In the genomic region with DNA sequence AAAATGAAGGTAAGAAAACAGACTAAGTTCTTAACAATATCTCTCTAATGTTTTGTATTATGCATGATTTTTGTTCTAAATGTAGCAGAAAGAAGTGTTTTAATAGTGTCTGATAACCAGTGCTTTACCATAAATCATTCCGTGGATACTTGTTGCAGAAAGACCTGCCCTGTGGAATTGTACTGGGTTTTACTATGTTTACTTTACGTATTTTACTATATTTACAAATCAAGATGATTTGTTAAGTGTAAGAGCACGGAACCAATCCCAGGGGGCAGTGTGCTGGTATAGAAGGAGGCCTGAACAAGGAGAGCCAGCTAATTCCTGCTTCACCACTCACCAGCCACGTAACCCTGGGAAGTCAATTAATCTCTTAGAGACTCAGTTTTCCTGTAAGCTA, we compare ENCODE assay signal across 9 cellular contexts. TPM values are rescaled to one million over a fixed set of nuclear protein-coding genes. Genes with fewer than 3 reads are reported as not detected.
DNase-seq lines count a peak whose midpoint lies in the region; ATAC-seq, FAIRE-seq and TF ChIP-seq lines count a peak whose summit lies in the region.
"Had no signal": no experiment of that assay in that cellular context is flagged by ENCODE, and none has a peak within 500 bp of the region (broad histone marks: within the 10 kb centered on the region; RNA-seq: fewer than 3 reads in every experiment).

No MANE protein-coding gene starts in this region.

- TF ChIP-seq RAD21 in HepG2 (CRISPR knock-in tag; IDR thresholded peaks at IDR 0.05), result no peak

- peak; percentile 83 for ATAC-seq in HepG2
- no peak for ATAC-seq in GM21423 (IDR thresholded peaks at IDR 0.05; ENCODE audit: unreplicated experiment)
- ATAC-seq in stimulated activated effector memory CD8-positive, alpha-beta T cell treated with anti-CD3 and anti-CD28 coated beads, Interleukin-12 subunit alpha, Interleukin-12 subunit beta, amount 100 ng/mL, for 72 hours, result no peak

- H3K4me3 ChIP-seq in MG63 (no peak overlapping the region), WERI-Rb-1 (ENCODE audit: low read depth, low read length) (no peak overlapping the region), HepG2 (replicated peaks in 1 of 3; ENCODE audit: insufficient read depth in 1 of 3, low read depth in 2 of 3, low read length in 3 of 3) (no peak overlapping the region), uterus (no peak overlapping the region)

- no peak for TF ChIP-seq POLR2A in HepG2 (IDR thresholded peaks at IDR 0.05; ENCODE audit: insufficient read depth in 1 of 2, low read depth in 2 of 2, low read length in 2 of 2)
- TF ChIP-seq POLR2A in uterus (IDR thresholded peaks at IDR 0.05), result no peak

- no peak overlapping the region for H3K27ac ChIP-seq in WERI-Rb-1
- no peak overlapping the region for H3K27ac ChIP-seq in HepG2 (ENCODE audit: extremely low read length, insufficient read depth, low read length)
- H3K27ac ChIP-seq in uterus, result no peak overlapping the region

- POLR2A ChIA-PET in HepG2 (lab: Yijun Ruan, JAX), result interaction anchor here (0.9 to 1.4 kb wide), 2 partner anchors 10 to 30 kb away, joined by 3 to 6 read pairs; a partner anchor contains a TSS

- in situ Hi-C loops in HepG2 (cut with HindIII; ENCODE audit: extremely low pct_ligation_motif_present, low pct_unique_long_range_greater_than_20kb), result no loop called here

- H3K9ac ChIP-seq in HepG2 (ENCODE audit: insufficient read depth, low read depth, low read length), result no peak overlapping the region

- no peak overlapping the region for H2AFZ ChIP-seq in HepG2 (ENCODE audit: low read length)

- no peaks in the 10 kb centered on the region for H3K9me3 ChIP-seq in MG63
- H3K9me3 ChIP-seq in WERI-Rb-1 (ENCODE audit: severe bottlenecking), result no peaks in the 10 kb centered on the region
- no peaks in the 10 kb centered on the region for H3K9me3 ChIP-seq in HepG2 (ENCODE audit: low read length)
- H3K9me3 ChIP-seq in uterus, result no peaks in the 10 kb centered on the region

- peak; percentile 61 for TF ChIP-seq CTCF in WERI-Rb-1 (IDR thresholded peaks at IDR 0.05; ENCODE audit: low read depth, low read length)
- peak; percentile 31 for TF ChIP-seq CTCF in HepG2 (CRISPR knock-in tag; IDR thresholded peaks at IDR 0.05)
- TF ChIP-seq CTCF in uterus (IDR thresholded peaks at IDR 0.05), result no peak

- no peaks in the 10 kb centered on the region for H3K79me2 ChIP-seq in HepG2 (ENCODE audit: insufficient read depth, low read length)

- FAIRE-seq in HepG2 (lab: Jason Lieb, UNC), result peak; percentile 42

- H3K36me3 ChIP-seq in MG63 (no peaks in the 10 kb centered on the region), WERI-Rb-1 (no peaks in the 10 kb centered on the region), HepG2 (replicated peaks in 1 of 2; ENCODE audit: control insufficient read depth in 1 of 2, insufficient read depth in 2 of 2, low read length in 2 of 2) (no peaks in the 10 kb centered on the region), uterus (no peaks in the 10 kb centered on the region)

- H3K27ac Mint-ChIP-seq in T-helper 2 cell treated with Interferon-gamma antibody and Interleukin-4, amounts not matched to agents 5 μg/mL and 100 μg/mL, for 36 hours, result no peak overlapping the region
- no peak overlapping the region for H3K27ac Mint-ChIP-seq in stimulated activated effector memory CD8-positive, alpha-beta T cell treated with anti-CD3 and anti-CD28 coated beads, Interleukin-12 subunit alpha, Interleukin-12 subunit beta, amount 100 ng/mL, for 72 hours

- no peaks in the 10 kb centered on the region for H3K9me3 Mint-ChIP-seq in T-helper 2 cell treated with Interferon-gamma antibody and Interleukin-4, amounts not matched to agents 5 μg/mL and 100 μg/mL, for 36 hours
- no peaks in the 10 kb centered on the region for H3K9me3 Mint-ChIP-seq in stimulated activated effector memory CD8-positive, alpha-beta T cell treated with anti-CD3 and anti-CD28 coated beads, Interleukin-12 subunit alpha, Interleukin-12 subunit beta, amount 100 ng/mL, for 72 hours

- TF ChIP-seq EP300 in HepG2 (IDR thresholded peaks at IDR 0.05; ENCODE audit: low read depth in 2 of 2, low read length in 2 of 2) (no peak), HepG2 (CRISPR knock-in tag; IDR thresholded peaks at IDR 0.05; ENCODE audit: borderline replicate concordance) (no peak)

- no peak overlapping the region for H3K4me3 Mint-ChIP-seq in T-helper 2 cell treated with Interferon-gamma antibody and Interleukin-4, amounts not matched to agents 5 μg/mL and 100 μg/mL, for 36 hours
- H3K4me3 Mint-ChIP-seq in stimulated activated effector memory CD8-positive, alpha-beta T cell treated with anti-CD3 and anti-CD28 coated beads, Interleukin-12 subunit alpha, Interleukin-12 subunit beta, amount 100 ng/mL, for 72 hours, result no peak overlapping the region

- H3K36me3 Mint-ChIP-seq in T-helper 2 cell treated with Interferon-gamma antibody and Interleukin-4, amounts not matched to agents 5 μg/mL and 100 μg/mL, for 36 hours (ENCODE audit: low read depth), result no peaks in the 10 kb centered on the region
- no peaks in the 10 kb centered on the region for H3K36me3 Mint-ChIP-seq in stimulated activated effector memory CD8-positive, alpha-beta T cell treated with anti-CD3 and anti-CD28 coated beads, Interleukin-12 subunit alpha, Interleukin-12 subunit beta, amount 100 ng/mL, for 72 hours

- BruUV-seq in HepG2 (replicated peaks; lab: Mats Ljungman, UMichigan), result no TSS peak

- peak; percentile 30 for DNase-seq in DMS79 (lab: John Stamatoyannopoulos, UW)
- peak; percentile 25 for DNase-seq in MG63
- DNase-seq in WERI-Rb-1, result peak; percentile 73
- peak; percentile 37 for DNase-seq in HepG2 (ENCODE audit: low spot score)
- DNase-seq in T-helper 2 cell treated with Interferon-gamma antibody and Interleukin-4, amounts not matched to agents 5 μg/mL and 100 μg/mL, for 36 hours (ENCODE audit: low spot score), result no peak
- DNase-seq in stimulated activated effector memory CD8-positive, alpha-beta T cell treated with anti-CD3 and anti-CD28 coated beads, Interleukin-12 subunit alpha, Interleukin-12 subunit beta, amount 100 ng/mL, for 72 hours (ENCODE audit: low spot score in 2 of 2), result no peak
- DNase-seq in uterus, result no peak
- DNase-seq: activated CD4-positive, alpha-beta T cell treated with anti-CD3 and anti-CD28 coated beads, Interleukin-2, amount 50 U/mL, for 1 hour had no signal

- WGBS in HepG2 (ENCODE audit: low lambda C conversion rate), result 4% methylated on average over 4 of the region's 4 CpGs

- no peaks in the 10 kb centered on the region for H3K4me1 Mint-ChIP-seq in T-helper 2 cell treated with Interferon-gamma antibody and Interleukin-4, amounts not matched to agents 5 μg/mL and 100 μg/mL, for 36 hours (ENCODE audit: low read depth)
- peaks cover 11% of the 10 kb centered on the region for H3K4me1 Mint-ChIP-seq in stimulated activated effector memory CD8-positive, alpha-beta T cell treated with anti-CD3 and anti-CD28 coated beads, Interleukin-12 subunit alpha, Interleukin-12 subunit beta, amount 100 ng/mL, for 72 hours

- CTCF ChIA-PET in HepG2 (lab: Yijun Ruan, JAX; ENCODE audit: low intra/inter-chr PET ratio, low total read pairs), result no interaction called here

- H3K4me2 ChIP-seq in HepG2 (ENCODE audit: low read depth, low read length), result peak overlapping the region; percentile 50

- H3K27me3 Mint-ChIP-seq in T-helper 2 cell treated with Interferon-gamma antibody and Interleukin-4, amounts not matched to agents 5 μg/mL and 100 μg/mL, for 36 hours (ENCODE audit: low read depth), result peaks cover 35% of the 10 kb centered on the region

- peaks cover 18% of the 10 kb centered on the region for H3K4me1 ChIP-seq in HepG2 (ENCODE audit: insufficient read depth, low read length)
- H3K4me1 ChIP-seq in uterus, result no peaks in the 10 kb centered on the region

- intact Hi-C loops in HepG2 (cut with micrococcal nuclease; ENCODE audit: unreplicated experiment), result no loop called here
- intact Hi-C loops in uterus (cut with DNase I; ENCODE audit: low total_unique reads), result no loop called here

- no peaks in the 10 kb centered on the region for H4K20me1 ChIP-seq in HepG2 (ENCODE audit: insufficient read depth, low read length)

- H3K27me3 ChIP-seq in MG63, result peaks cover 56% of the 10 kb centered on the region
- H3K27me3 ChIP-seq in WERI-Rb-1 (ENCODE audit: insufficient read depth, low read depth, severe bottlenecking), result no peaks in the 10 kb centered on the region
- H3K27me3 ChIP-seq in HepG2 (ENCODE audit: control insufficient read depth in 1 of 2, insufficient read depth in 2 of 2, low read length in 2 of 2), result no peaks in the 10 kb centered on the region; a peak in 1 of 5 replicates
- no peaks in the 10 kb centered on the region for H3K27me3 ChIP-seq in uterus

RNA-seq across cellular contexts. Expression of a gene that starts 1.4 kb away (rescaled TPM):
- not detected in 2 replicates for total RNA-seq in MG63 (2014; rRNA removed; shearing (Covaris generic); ENCODE audit: low replicate concordance)
- 1.7 and 2.2 TPM in 2 replicates for total RNA-seq in HepG2 (2016; rRNA removed; fragmentation: Illumina TruSeq; extraction: Trizol)
- 1.1 and 1.6 TPM in 2 replicates for total RNA-seq in HepG2 (2016; cell fraction: cytosol; rRNA removed; fragmentation: Illumina TruSeq; extraction: Trizol; ENCODE audit: low read depth)
- total RNA-seq in HepG2 (2016; cell fraction: insoluble cytoplasmic fraction; rRNA removed; fragmentation: Illumina TruSeq; extraction: Trizol), result 1.2 and 1.8 TPM in 2 replicates
- total RNA-seq in HepG2 (2016; cell fraction: membrane; rRNA removed; fragmentation: Illumina TruSeq; extraction: Trizol), result 1.6 and 3.1 TPM in 2 replicates
- 0.62 and 3.4 TPM in 2 replicates for total RNA-seq in HepG2 (2016; cell fraction: nucleus; rRNA removed; fragmentation: Illumina TruSeq; extraction: Trizol)
- polyA plus RNA-seq in HepG2 (2011; rRNA removed), result 0.05 and 0.09 TPM in 2 replicates
- 0.05 TPM in 2 replicates for polyA plus RNA-seq in HepG2 (2011; cell fraction: cytosol; rRNA removed)
- polyA plus RNA-seq in HepG2 (2011; cell fraction: nucleus; rRNA removed), result not detected in 2 replicates
- polyA plus RNA-seq in HepG2 (2012), result not detected in 2 replicates
- 0.97 and 1.3 TPM in 2 replicates for polyA plus RNA-seq in HepG2 (2016; cell fraction: cytosol; fragmentation: Illumina TruSeq; extraction: Trizol; ENCODE audit: low read depth)
- polyA plus RNA-seq in HepG2 (2016; cell fraction: insoluble cytoplasmic fraction; fragmentation: Illumina TruSeq; extraction: Trizol; ENCODE audit: low read depth), result 0.92 and 1.2 TPM in 2 replicates
- 1.8 and 2.2 TPM in 2 replicates for polyA plus RNA-seq in HepG2 (2016; cell fraction: membrane; fragmentation: Illumina TruSeq; extraction: Trizol; ENCODE audit: low read depth)
- 1.3 and 1.5 TPM in 2 replicates for polyA plus RNA-seq in HepG2 (2016; cell fraction: nucleus; fragmentation: Illumina TruSeq; extraction: Trizol; ENCODE audit: insufficient read depth, low read depth)
- 0.08 TPM in 1 of 2 replicates, not detected in the other for polyA minus RNA-seq in HepG2 (2011; rRNA and poly(A)+ RNA removed; ENCODE audit: low replicate concordance)
- not detected in 2 replicates for polyA minus RNA-seq in HepG2 (2011; cell fraction: cytosol; rRNA and poly(A)+ RNA removed)
- not detected in 2 replicates for polyA minus RNA-seq in HepG2 (2011; cell fraction: nucleus; rRNA and poly(A)+ RNA removed)
- not detected for total RNA-seq in uterus

RNA-seq across cellular contexts. Expression of a gene that starts 30.7 kb away (rescaled TPM):
- total RNA-seq in MG63 (2014; rRNA removed; shearing (Covaris generic); ENCODE audit: low replicate concordance), result 25.8 and 37.0 TPM in 2 replicates
- total RNA-seq in HepG2 (2016; rRNA removed; fragmentation: Illumina TruSeq; extraction: Trizol) (34.3 and 52.0 TPM in 2 replicates), uterus (10 to 100 TPM in 3 of 4 donors, 1 to 10 TPM in 1; 5.3 to 43.3 (median 22.4) TPM)
- 8.8 and 10.6 TPM in 2 replicates for total RNA-seq in HepG2 (2016; cell fraction: cytosol; rRNA removed; fragmentation: Illumina TruSeq; extraction: Trizol; ENCODE audit: low read depth)
- total RNA-seq in HepG2 (2016; cell fraction: insoluble cytoplasmic fraction; rRNA removed; fragmentation: Illumina TruSeq; extraction: Trizol), result 36.7 and 47.2 TPM in 2 replicates
- 19.2 and 20.6 TPM in 2 replicates for total RNA-seq in HepG2 (2016; cell fraction: membrane; rRNA removed; fragmentation: Illumina TruSeq; extraction: Trizol)
- total RNA-seq in HepG2 (2016; cell fraction: nucleus; rRNA removed; fragmentation: Illumina TruSeq; extraction: Trizol), result 30.7 and 35.4 TPM in 2 replicates
- polyA plus RNA-seq in HepG2 (2011; rRNA removed), result 27.6 and 29.6 TPM in 2 replicates
- polyA plus RNA-seq in HepG2 (2011; cell fraction: cytosol; rRNA removed), result 11.8 and 14.3 TPM in 2 replicates
- polyA plus RNA-seq in HepG2 (2011; cell fraction: nucleus; rRNA removed), result 26.1 and 29.2 TPM in 2 replicates
- polyA plus RNA-seq in HepG2 (2012), result 12.9 and 17.0 TPM in 2 replicates
- 3.9 and 4.1 TPM in 2 replicates for polyA plus RNA-seq in HepG2 (2016; cell fraction: cytosol; fragmentation: Illumina TruSeq; extraction: Trizol; ENCODE audit: low read depth)
- polyA plus RNA-seq in HepG2 (2016; cell fraction: insoluble cytoplasmic fraction; fragmentation: Illumina TruSeq; extraction: Trizol; ENCODE audit: low read depth), result 28.6 and 29.4 TPM in 2 replicates
- 9.3 and 9.8 TPM in 2 replicates for polyA plus RNA-seq in HepG2 (2016; cell fraction: membrane; fragmentation: Illumina TruSeq; extraction: Trizol; ENCODE audit: low read depth)
- 25.6 and 33.9 TPM in 2 replicates for polyA plus RNA-seq in HepG2 (2016; cell fraction: nucleus; fragmentation: Illumina TruSeq; extraction: Trizol; ENCODE audit: insufficient read depth, low read depth)
- polyA minus RNA-seq in HepG2 (2011; rRNA and poly(A)+ RNA removed; ENCODE audit: low replicate concordance), result 24.1 and 27.3 TPM in 2 replicates
- polyA minus RNA-seq in HepG2 (2011; cell fraction: cytosol; rRNA and poly(A)+ RNA removed), result 23.8 and 28.1 TPM in 2 replicates
- 34.2 and 35.4 TPM in 2 replicates for polyA minus RNA-seq in HepG2 (2011; cell fraction: nucleus; rRNA and poly(A)+ RNA removed)

Comparison
In these comparisons a context has a peak if more than half of its experiments do, and no peak if none do; other contexts are left out.
1. DNase-seq: peak in DMS79 (single experiment), MG63 (single experiment), WERI-Rb-1 (single experiment) and HepG2 (single experiment); none in T-helper 2 cell treated with Interferon-gamma antibody and Interleukin-4, amounts not matched to agents 5 μg/mL and 100 μg/mL, for 36 hours (single experiment), stimulated activated effector memory CD8-positive, alpha-beta T cell treated with anti-CD3 and anti-CD28 coated beads, Interleukin-12 subunit alpha, Interleukin-12 subunit beta, amount 100 ng/mL, for 72 hours (0 of 2) and uterus (0 of 2).
2. CTCF ChIP-seq: peak in WERI-Rb-1 (single experiment) and HepG2 (single experiment); none in uterus (0 of 4).